ENCODE assay signal across 12 cellular contexts in the genomic region with DNA sequence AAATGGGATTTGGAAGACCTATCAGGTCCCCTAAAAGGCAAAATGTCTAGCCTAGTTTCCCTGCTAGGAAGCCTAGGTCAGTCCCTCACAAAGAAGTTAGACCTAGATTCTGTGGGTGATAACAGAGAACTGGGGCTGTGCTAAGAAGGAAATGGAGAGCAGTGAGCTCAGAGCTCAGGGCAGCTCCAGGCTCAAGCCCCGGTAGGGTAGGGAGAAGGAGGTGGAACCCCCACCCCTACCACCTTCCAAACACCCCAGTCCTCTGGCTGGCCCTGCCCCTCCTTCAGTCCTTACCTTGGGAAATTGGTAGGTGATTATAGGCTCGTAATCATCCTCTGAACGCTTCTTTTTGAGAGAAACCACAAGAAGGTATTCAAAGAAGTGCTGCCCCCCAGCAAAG. TPM values are rescaled to one million over a fixed set of nuclear protein-coding genes. Genes with fewer than 3 reads are reported as not detected.
DNase-seq lines count a peak whose midpoint lies in the region; ATAC-seq and FAIRE-seq lines count a peak whose summit lies in the region.
"Had no signal": no experiment of that assay in that cellular context is flagged by ENCODE, and none has a peak within 500 bp of the region (broad histone marks: within the 10 kb centered on the region; RNA-seq: fewer than 3 reads in every experiment).

No MANE protein-coding gene starts in this region.

- H3K27me3 ChIP-seq in BLaER1 treated with 17β-estradiol and CSF1 and Interleukin-3, amounts not matched to agents 10 nM and 100 nM: no peaks in the 10 kb centered on the region

- H3K27me3 Mint-ChIP-seq in activated naive CD8-positive, alpha-beta T cell: no peaks in the 10 kb centered on the region
- no peaks in the 10 kb centered on the region for H3K27me3 Mint-ChIP-seq in naive thymus-derived CD8-positive, alpha-beta T cell

- POLR2A ChIA-PET in naive thymus-derived CD8-positive, alpha-beta T cell (lab: Charles Lee): interaction anchor here (0.6 to 20.0 kb wide), 9 partner anchors 8 to 250 kb away, joined by 3 to 1200 read pairs (median 6); a partner anchor contains a TSS

- H3K4me3 ChIP-seq in BLaER1 treated with 17β-estradiol and CSF1 and Interleukin-3, amounts not matched to agents 10 nM and 100 nM: peak overlapping the region in 3 of 10 experiments; percentile 49 to 69 (median 68); a peak in 6 of 20 replicates
- H3K4me3 ChIP-seq: SJSA1 had no signal

- H3K9me3 ChIP-seq in BLaER1 treated with 17β-estradiol and CSF1 and Interleukin-3, amounts not matched to agents 10 nM and 100 nM (replicated peaks in 1 of 11): no peaks in the 10 kb centered on the region
- H3K9me3 ChIP-seq: SJSA1 had no signal

- H3K4me1 ChIP-seq in BLaER1 treated with 17β-estradiol and CSF1 and Interleukin-3, amounts not matched to agents 10 nM and 100 nM: peaks cover 44 to 95% (median 62%) of the 10 kb centered on the region in 10 experiments

- H3K9me3 Mint-ChIP-seq in activated naive CD8-positive, alpha-beta T cell (ENCODE audit: low read depth): no peaks in the 10 kb centered on the region
- no peaks in the 10 kb centered on the region for H3K9me3 Mint-ChIP-seq in naive thymus-derived CD8-positive, alpha-beta T cell

- peak; percentile 29 for FAIRE-seq in GM18507 (lab: Jason Lieb, UNC)

- H3K9ac ChIP-seq in BLaER1 treated with 17β-estradiol and CSF1 and Interleukin-3, amounts not matched to agents 10 nM and 100 nM: peak overlapping the region in 3 of 11 experiments; percentile 59 to 93 (median 81); a peak in 6 of 22 replicates

- ATAC-seq in naive thymus-derived CD8-positive, alpha-beta T cell: peak in 1 of 2 donors; percentile 10
- ATAC-seq in GM19395 (IDR thresholded peaks at IDR 0.05; ENCODE audit: unreplicated experiment) (no peak), GM18870 (IDR thresholded peaks at IDR 0.05; ENCODE audit: unreplicated experiment) (no peak)

- peaks cover 0 to 26% (median 0%) of the 10 kb centered on the region in 11 experiments; a peak in 2 of 22 replicates for H4K20me1 ChIP-seq in BLaER1 treated with 17β-estradiol and CSF1 and Interleukin-3, amounts not matched to agents 10 nM and 100 nM

- peak overlapping the region in 9 of 11 experiments; percentile 80 to 99 (median 97); a peak in 17 of 22 replicates for H3K4me2 ChIP-seq in BLaER1 treated with 17β-estradiol and CSF1 and Interleukin-3, amounts not matched to agents 10 nM and 100 nM

- no peak for DNase-seq in GM18507 (ENCODE audit: extremely low spot score, insufficient read length, low read depth)
- DNase-seq in naive thymus-derived CD8-positive, alpha-beta T cell: peak in 1 of 10 donors; percentile 37
- no peak for DNase-seq in NCI-H2227 (lab: John Stamatoyannopoulos, UW; ENCODE audit: unreplicated experiment)
- no peak for DNase-seq in substantia nigra (lab: John Stamatoyannopoulos, UW)
- DNase-seq: NCI-H1092 treated with DMSO at 0.1 percent for 48 hours; NCI-H748 treated with DMSO at 0.1 percent for 48 hours; stimulated activated CD4-positive, alpha-beta T cell treated with anti-CD3 and anti-CD28 coated beads, Interleukin-4, amount 100 ng/mL, for 1 hour had no signal

- peaks cover 26% of the 10 kb centered on the region for H3K36me3 Mint-ChIP-seq in activated naive CD8-positive, alpha-beta T cell
- H3K36me3 Mint-ChIP-seq in naive thymus-derived CD8-positive, alpha-beta T cell: peaks cover 51 to 59% (median 56%) of the 10 kb centered on the region in 3 donors

- H3K36me3 ChIP-seq in BLaER1 treated with 17β-estradiol and CSF1 and Interleukin-3, amounts not matched to agents 10 nM and 100 nM: peaks cover 0 to 47% (median 23%) of the 10 kb centered on the region in 11 experiments; a peak in 12 of 22 replicates
- H3K36me3 ChIP-seq: SJSA1 had no signal

- H3K4me3 Mint-ChIP-seq in activated naive CD8-positive, alpha-beta T cell: peak overlapping the region; percentile 100
- H3K4me3 Mint-ChIP-seq in naive thymus-derived CD8-positive, alpha-beta T cell: peak overlapping the region; percentile 96 to 100 (median 99)

- peaks cover 68% of the 10 kb centered on the region for H3K4me1 Mint-ChIP-seq in activated naive CD8-positive, alpha-beta T cell (ENCODE audit: low read depth)
- peaks cover 41 to 89% (median 63%) of the 10 kb centered on the region in 4 donors for H3K4me1 Mint-ChIP-seq in naive thymus-derived CD8-positive, alpha-beta T cell

- H3K27ac ChIP-seq in BLaER1 treated with 17β-estradiol and CSF1 and Interleukin-3, amounts not matched to agents 10 nM and 100 nM: peak overlapping the region in 8 of 11 experiments; percentile 24 to 99 (median 58); a peak in 13 of 22 replicates
- H3K27ac ChIP-seq in substantia nigra (ENCODE audit: low read depth, low read length, poor library complexity, severe bottlenecking): no peak overlapping the region
- H3K27ac ChIP-seq: SJSA1 had no signal

- peak overlapping the region; percentile 100 for H3K27ac Mint-ChIP-seq in activated naive CD8-positive, alpha-beta T cell
- peak overlapping the region; percentile 89 to 99 (median 96) for H3K27ac Mint-ChIP-seq in naive thymus-derived CD8-positive, alpha-beta T cell

RNA-seq across cellular contexts. Expression of a gene that starts 1.1 kb away (rescaled TPM):
- 100 to 1,000 TPM; 274 to 289 TPM for total RNA-seq in naive thymus-derived CD8-positive, alpha-beta T cell
- polyA plus RNA-seq in naive thymus-derived CD8-positive, alpha-beta T cell: 100 to 1,000 TPM; 161 to 395 (median 225) TPM
- total RNA-seq: SJSA1 had no signal

RNA-seq across cellular contexts. Expression of a gene that starts 28.2 kb away (rescaled TPM):
- 1 to 10 TPM; 5.7 to 6.5 TPM for total RNA-seq in naive thymus-derived CD8-positive, alpha-beta T cell
- polyA plus RNA-seq in naive thymus-derived CD8-positive, alpha-beta T cell: 10 to 100 TPM; 45.4 to 69.0 (median 48.6) TPM
- total RNA-seq: SJSA1 had no signal

RNA-seq across cellular contexts. Expression of a gene that starts 59.3 kb away (rescaled TPM):
- total RNA-seq in naive thymus-derived CD8-positive, alpha-beta T cell: 10 to 100 TPM; 55.9 to 59.9 TPM
- polyA plus RNA-seq in naive thymus-derived CD8-positive, alpha-beta T cell: 10 to 100 TPM; 18.0 to 28.6 (median 27.2) TPM

RNA-seq across cellular contexts. Expression of a gene that starts 59.4 kb away (rescaled TPM):
- 10 to 100 TPM; 50.5 to 51.3 TPM for total RNA-seq in naive thymus-derived CD8-positive, alpha-beta T cell
- polyA plus RNA-seq in naive thymus-derived CD8-positive, alpha-beta T cell: 10 to 100 TPM; 84.3 to 95.3 (median 91.2) TPM
